21 cellular contexts compared by ENCODE assay signal in the genomic region with DNA sequence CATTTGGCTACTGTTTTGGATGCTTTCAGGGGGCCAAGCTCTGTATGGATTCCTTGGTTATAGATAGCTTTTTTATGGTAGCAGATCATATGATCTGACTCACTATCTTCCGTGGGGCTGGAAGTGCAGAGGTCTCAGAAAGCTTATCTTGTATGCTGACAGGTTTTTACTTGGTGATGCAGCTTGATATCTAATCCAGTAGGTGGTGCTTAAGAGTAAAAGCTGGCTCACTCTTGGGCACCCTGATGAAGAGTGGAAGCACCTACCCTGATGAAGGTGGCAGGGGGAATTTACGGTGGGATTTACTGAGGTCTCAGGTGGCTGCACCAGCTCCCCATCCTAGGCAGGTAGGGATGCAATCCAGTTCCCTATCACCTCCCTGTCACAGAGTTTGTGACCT.
"Had no signal": no experiment of that assay in that cellular context is flagged by ENCODE, and none has a peak within 500 bp of the region (broad histone marks: within the 10 kb centered on the region; RNA-seq: fewer than 3 reads in every experiment).

No MANE protein-coding gene starts in this region.

- FAIRE-seq: islet of Langerhans had no signal

- H3K27me3 ChIP-seq: gastrocnemius medialis, heart left ventricle, ovary, spleen had no signal

- DNase-seq: activated B cell treated with CpG ODN at 0.5 μM for 24 hours; activated CD4-positive, alpha-beta T cell treated with anti-CD3 and anti-CD28 coated beads for 48 hours; activated CD8-positive, alpha-beta memory T cell treated with anti-CD3 and anti-CD28 coated beads, Interleukin-2, amount 50 U/mL, for 4 hours; activated CD8-positive, alpha-beta T cell treated with anti-CD3 and anti-CD28 coated beads for 36 hours; activated gamma-delta T cell treated with Interleukin-2 at 50 U/mL for 16 hours; activated naive CD8-positive, alpha-beta T cell treated with anti-CD3 and anti-CD28 coated beads for 36 hours; activated T-cell treated with anti-CD3 and anti-CD28 coated beads, Interleukin-2, amount 50 U/mL, for 72 hours; amygdala; effector memory CD4-positive, alpha-beta T cell; gastrocnemius medialis; heart left ventricle; left colon; ovary; spleen; stimulated activated naive CD8-positive, alpha-beta T cell treated with anti-CD3 and anti-CD28 coated beads, Interleukin-15, amount 100 ng/mL, for 72 hours had no signal

- H3K27ac Mint-ChIP-seq: activated B cell treated with CpG ODN at 0.5 μM for 24 hours; activated CD8-positive, alpha-beta T cell treated with anti-CD3 and anti-CD28 coated beads for 36 hours; activated naive CD8-positive, alpha-beta T cell treated with anti-CD3 and anti-CD28 coated beads for 36 hours; activated T-cell treated with anti-CD3 and anti-CD28 coated beads, Interleukin-2, amount 50 U/mL, for 72 hours; brain; stimulated activated naive CD8-positive, alpha-beta T cell treated with anti-CD3 and anti-CD28 coated beads, Interleukin-15, amount 100 ng/mL, for 72 hours; type B pancreatic cell had no signal

- H3K27me3 Mint-ChIP-seq: activated B cell treated with CpG ODN at 0.5 μM for 24 hours; stimulated activated naive CD8-positive, alpha-beta T cell treated with anti-CD3 and anti-CD28 coated beads, Interleukin-15, amount 100 ng/mL, for 72 hours; type B pancreatic cell had no signal

- H3K9me3 ChIP-seq: gastrocnemius medialis, ovary had no signal

- H3K4me1 Mint-ChIP-seq: activated B cell treated with CpG ODN at 0.5 μM for 24 hours; activated naive CD8-positive, alpha-beta T cell treated with anti-CD3 and anti-CD28 coated beads for 36 hours; brain; neural crest cell; stimulated activated naive CD8-positive, alpha-beta T cell treated with anti-CD3 and anti-CD28 coated beads, Interleukin-15, amount 100 ng/mL, for 72 hours had no signal

- H3K36me3 ChIP-seq: gastrocnemius medialis, heart left ventricle, ovary, spleen had no signal

- H3K4me3 Mint-ChIP-seq: activated B cell treated with CpG ODN at 0.5 μM for 24 hours; activated CD8-positive, alpha-beta T cell treated with anti-CD3 and anti-CD28 coated beads for 36 hours; activated naive CD8-positive, alpha-beta T cell treated with anti-CD3 and anti-CD28 coated beads for 36 hours; activated T-cell treated with anti-CD3 and anti-CD28 coated beads, Interleukin-2, amount 50 U/mL, for 72 hours; brain; neural crest cell; stimulated activated naive CD8-positive, alpha-beta T cell treated with anti-CD3 and anti-CD28 coated beads, Interleukin-15, amount 100 ng/mL, for 72 hours; type B pancreatic cell had no signal

- H3K36me3 Mint-ChIP-seq: activated naive CD8-positive, alpha-beta T cell treated with anti-CD3 and anti-CD28 coated beads for 36 hours; type B pancreatic cell had no signal

- ATAC-seq: activated CD8-positive, alpha-beta T cell treated with anti-CD3 and anti-CD28 coated beads for 36 hours; activated T-cell treated with anti-CD3 and anti-CD28 coated beads, Interleukin-2, amount 50 U/mL, for 72 hours; gastrocnemius medialis; heart left ventricle; left colon; sciatic nerve; stimulated activated naive CD8-positive, alpha-beta T cell treated with anti-CD3 and anti-CD28 coated beads, Interleukin-15, amount 100 ng/mL, for 72 hours had no signal

- H3K27ac ChIP-seq: gastrocnemius medialis, heart left ventricle, ovary, spleen had no signal

- H3K4me1 ChIP-seq: gastrocnemius medialis, heart left ventricle, spleen had no signal

- H3K4me3 ChIP-seq: gastrocnemius medialis, heart left ventricle, lung, ovary, spleen had no signal
